ENCODE assay signal across 1 cellular context in the genomic region with DNA sequence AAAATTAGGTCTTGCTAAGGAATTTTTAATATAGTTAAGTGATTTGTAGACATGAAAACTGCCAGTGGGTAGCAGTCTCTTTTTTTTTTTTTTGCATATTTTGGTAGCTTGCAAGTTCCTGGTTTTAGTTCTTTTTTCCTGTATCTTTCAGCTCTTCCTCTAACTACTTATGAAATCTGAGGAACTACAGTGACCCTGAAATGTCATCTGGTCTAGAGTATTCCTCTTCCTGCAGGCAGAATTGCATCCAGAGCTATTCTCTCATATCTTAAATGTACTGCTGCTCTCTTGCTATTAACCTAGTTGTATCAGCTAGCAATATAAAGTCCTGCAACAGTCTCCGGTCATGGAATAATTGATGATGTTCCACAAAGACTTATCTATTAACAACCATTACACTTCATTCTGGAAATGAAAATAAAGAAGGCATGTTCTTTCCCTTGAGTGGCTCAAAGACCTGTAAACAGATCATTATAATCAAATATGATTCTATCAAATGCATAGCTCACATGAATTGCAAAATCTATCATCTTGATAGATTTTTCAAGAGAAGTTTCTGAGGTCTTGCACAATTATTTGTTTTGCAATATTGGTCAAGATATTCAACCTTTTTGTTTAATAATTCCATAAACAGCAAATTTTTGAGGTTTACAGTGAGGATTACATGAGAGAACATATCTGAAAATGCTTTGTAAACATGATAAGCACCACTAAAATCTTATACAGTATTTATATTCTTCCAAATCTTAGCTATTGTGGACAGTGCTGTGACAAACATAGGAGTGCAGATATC.
TF ChIP-seq lines count a peak whose summit lies in the region.

No MANE protein-coding gene starts in this region.

TF ChIP-seq in GM23338, 12 proteins besides CTCF, POLR2A, EP300 and RAD21 (continued from another document):
- TF ChIP-seq, protein P1, sequence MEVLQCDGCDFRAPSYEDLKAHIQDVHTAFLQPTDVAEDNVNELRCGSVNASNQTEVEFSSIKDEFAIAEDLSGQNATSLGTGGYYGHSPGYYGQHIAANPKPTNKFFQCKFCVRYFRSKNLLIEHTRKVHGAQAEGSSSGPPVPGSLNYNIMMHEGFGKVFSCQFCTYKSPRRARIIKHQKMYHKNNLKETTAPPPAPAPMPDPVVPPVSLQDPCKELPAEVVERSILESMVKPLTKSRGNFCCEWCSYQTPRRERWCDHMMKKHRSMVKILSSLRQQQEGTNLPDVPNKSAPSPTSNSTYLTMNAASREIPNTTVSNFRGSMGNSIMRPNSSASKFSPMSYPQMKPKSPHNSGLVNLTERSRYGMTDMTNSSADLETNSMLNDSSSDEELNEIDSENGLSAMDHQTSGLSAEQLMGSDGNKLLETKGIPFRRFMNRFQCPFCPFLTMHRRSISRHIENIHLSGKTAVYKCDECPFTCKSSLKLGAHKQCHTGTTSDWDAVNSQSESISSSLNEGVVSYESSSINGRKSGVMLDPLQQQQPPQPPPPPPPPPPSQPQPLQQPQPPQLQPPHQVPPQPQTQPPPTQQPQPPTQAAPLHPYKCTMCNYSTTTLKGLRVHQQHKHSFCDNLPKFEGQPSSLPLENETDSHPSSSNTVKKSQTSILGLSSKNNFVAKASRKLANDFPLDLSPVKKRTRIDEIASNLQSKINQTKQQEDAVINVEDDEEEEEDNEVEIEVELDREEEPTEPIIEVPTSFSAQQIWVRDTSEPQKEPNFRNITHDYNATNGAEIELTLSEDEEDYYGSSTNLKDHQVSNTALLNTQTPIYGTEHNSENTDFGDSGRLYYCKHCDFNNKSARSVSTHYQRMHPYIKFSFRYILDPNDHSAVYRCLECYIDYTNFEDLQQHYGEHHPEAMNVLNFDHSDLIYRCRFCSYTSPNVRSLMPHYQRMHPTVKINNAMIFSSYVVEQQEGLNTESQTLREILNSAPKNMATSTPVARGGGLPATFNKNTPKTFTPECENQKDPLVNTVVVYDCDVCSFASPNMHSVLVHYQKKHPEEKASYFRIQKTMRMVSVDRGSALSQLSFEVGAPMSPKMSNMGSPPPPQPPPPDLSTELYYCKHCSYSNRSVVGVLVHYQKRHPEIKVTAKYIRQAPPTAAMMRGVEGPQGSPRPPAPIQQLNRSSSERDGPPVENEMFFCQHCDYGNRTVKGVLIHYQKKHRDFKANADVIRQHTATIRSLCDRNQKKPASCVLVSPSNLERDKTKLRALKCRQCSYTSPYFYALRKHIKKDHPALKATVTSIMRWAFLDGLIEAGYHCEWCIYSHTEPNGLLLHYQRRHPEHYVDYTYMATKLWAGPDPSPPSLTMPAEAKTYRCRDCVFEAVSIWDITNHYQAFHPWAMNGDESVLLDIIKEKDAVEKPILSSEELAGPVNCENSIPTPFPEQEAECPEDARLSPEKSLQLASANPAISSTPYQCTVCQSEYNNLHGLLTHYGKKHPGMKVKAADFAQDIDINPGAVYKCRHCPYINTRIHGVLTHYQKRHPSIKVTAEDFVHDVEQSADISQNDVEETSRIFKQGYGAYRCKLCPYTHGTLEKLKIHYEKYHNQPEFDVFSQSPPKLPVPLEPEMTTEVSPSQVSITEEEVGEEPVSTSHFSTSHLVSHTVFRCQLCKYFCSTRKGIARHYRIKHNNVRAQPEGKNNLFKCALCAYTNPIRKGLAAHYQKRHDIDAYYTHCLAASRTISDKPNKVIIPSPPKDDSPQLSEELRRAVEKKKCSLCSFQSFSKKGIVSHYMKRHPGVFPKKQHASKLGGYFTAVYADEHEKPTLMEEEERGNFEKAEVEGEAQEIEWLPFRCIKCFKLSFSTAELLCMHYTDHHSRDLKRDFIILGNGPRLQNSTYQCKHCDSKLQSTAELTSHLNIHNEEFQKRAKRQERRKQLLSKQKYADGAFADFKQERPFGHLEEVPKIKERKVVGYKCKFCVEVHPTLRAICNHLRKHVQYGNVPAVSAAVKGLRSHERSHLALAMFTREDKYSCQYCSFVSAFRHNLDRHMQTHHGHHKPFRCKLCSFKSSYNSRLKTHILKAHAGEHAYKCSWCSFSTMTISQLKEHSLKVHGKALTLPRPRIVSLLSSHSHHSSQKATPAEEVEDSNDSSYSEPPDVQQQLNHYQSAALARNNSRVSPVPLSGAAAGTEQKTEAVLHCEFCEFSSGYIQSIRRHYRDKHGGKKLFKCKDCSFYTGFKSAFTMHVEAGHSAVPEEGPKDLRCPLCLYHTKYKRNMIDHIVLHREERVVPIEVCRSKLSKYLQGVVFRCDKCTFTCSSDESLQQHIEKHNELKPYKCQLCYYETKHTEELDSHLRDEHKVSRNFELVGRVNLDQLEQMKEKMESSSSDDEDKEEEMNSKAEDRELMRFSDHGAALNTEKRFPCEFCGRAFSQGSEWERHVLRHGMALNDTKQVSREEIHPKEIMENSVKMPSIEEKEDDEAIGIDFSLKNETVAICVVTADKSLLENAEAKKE (CRISPR knock-in tag; IDR thresholded peaks at IDR 0.05): no peak
- TF ChIP-seq JUNB (IDR thresholded peaks at IDR 0.05; ENCODE audit: unreplicated experiment) (no peak), NANOG (IDR thresholded peaks at IDR 0.05; ENCODE audit: borderline replicate concordance) (no peak), STAT1 (IDR thresholded peaks at IDR 0.05; ENCODE audit: unreplicated experiment) (no peak), ZNF331 (CRISPR knock-in tag; IDR thresholded peaks at IDR 0.05; ENCODE audit: low read depth) (no peak)
- TF ChIP-seq, protein P2, sequence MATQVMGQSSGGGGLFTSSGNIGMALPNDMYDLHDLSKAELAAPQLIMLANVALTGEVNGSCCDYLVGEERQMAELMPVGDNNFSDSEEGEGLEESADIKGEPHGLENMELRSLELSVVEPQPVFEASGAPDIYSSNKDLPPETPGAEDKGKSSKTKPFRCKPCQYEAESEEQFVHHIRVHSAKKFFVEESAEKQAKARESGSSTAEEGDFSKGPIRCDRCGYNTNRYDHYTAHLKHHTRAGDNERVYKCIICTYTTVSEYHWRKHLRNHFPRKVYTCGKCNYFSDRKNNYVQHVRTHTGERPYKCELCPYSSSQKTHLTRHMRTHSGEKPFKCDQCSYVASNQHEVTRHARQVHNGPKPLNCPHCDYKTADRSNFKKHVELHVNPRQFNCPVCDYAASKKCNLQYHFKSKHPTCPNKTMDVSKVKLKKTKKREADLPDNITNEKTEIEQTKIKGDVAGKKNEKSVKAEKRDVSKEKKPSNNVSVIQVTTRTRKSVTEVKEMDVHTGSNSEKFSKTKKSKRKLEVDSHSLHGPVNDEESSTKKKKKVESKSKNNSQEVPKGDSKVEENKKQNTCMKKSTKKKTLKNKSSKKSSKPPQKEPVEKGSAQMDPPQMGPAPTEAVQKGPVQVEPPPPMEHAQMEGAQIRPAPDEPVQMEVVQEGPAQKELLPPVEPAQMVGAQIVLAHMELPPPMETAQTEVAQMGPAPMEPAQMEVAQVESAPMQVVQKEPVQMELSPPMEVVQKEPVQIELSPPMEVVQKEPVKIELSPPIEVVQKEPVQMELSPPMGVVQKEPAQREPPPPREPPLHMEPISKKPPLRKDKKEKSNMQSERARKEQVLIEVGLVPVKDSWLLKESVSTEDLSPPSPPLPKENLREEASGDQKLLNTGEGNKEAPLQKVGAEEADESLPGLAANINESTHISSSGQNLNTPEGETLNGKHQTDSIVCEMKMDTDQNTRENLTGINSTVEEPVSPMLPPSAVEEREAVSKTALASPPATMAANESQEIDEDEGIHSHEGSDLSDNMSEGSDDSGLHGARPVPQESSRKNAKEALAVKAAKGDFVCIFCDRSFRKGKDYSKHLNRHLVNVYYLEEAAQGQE (IDR thresholded peaks at IDR 0.05; ENCODE audit: unreplicated experiment): no peak
